ENCODE assay signal across 8 cellular contexts in genomic region chr11:13440100-13440855, GRCh38. TPM values are rescaled to one million over a fixed set of nuclear protein-coding genes. Genes with fewer than 3 reads are reported as not detected.
DNase-seq lines count a peak whose midpoint lies in the region; ATAC-seq, FAIRE-seq and TF ChIP-seq lines count a peak whose summit lies in the region.

No MANE protein-coding gene starts in this region.

- peaks cover 3% of the 10 kb centered on the region for H3K9me3 Mint-ChIP-seq in CD4-positive, alpha-beta T cell
- no peaks in the 10 kb centered on the region for H3K9me3 Mint-ChIP-seq in MCF 10A (ENCODE audit: unreplicated experiment)

- DNase-seq in CD4-positive, alpha-beta T cell, result no peak
- DNase-seq in LNCaP clone FGC (ENCODE audit: low read depth) (peak; percentile 85), MCF 10A (ENCODE audit: unreplicated experiment) (peak; percentile 95), suprapubic skin (ENCODE audit: low spot score in 2 of 2) (no peak), spleen (no peak)
- no peak for DNase-seq in effector CD4-positive, alpha-beta T cell

- H3K4me1 ChIP-seq in suprapubic skin (peaks cover 10% of the 10 kb centered on the region), spleen (peaks cover 0 to 27% (median 8%) of the 10 kb centered on the region in 6 donors)

- POLR2A ChIA-PET in CD4-positive, alpha-beta T cell (lab: Charles Lee), result interaction anchor here (1.3 kb wide), 1 partner anchor 23 kb away, joined by 5 read pairs; the partner anchor contains the start of gene BTBD10
- POLR2A ChIA-PET in MCF 10A (lab: Yijun Ruan, JAX), result interaction anchor here (0.7 to 10.7 kb wide), 12 partner anchors 10 to 243 kb away, joined by 3 to 148 read pairs (median 4); partner anchors contain the start of gene BTBD10

- H3K36me3 ChIP-seq in suprapubic skin (no peaks in the 10 kb centered on the region), spleen (no peaks in the 10 kb centered on the region)

- CTCF ChIA-PET in CD4-positive, alpha-beta T cell (lab: Charles Lee), result no interaction called here
- CTCF ChIA-PET in MCF 10A (lab: Yijun Ruan, JAX), result interaction anchor here (0.7 to 1.1 kb wide), 6 partner anchors 19 to 230 kb away, joined by 3 to 8 read pairs (median 3); partner anchors contain the start of gene BTBD10

- no peak for TF ChIP-seq CTCF in CD4-positive, alpha-beta T cell (IDR thresholded peaks at IDR 0.05)
- TF ChIP-seq CTCF in LNCaP clone FGC (IDR thresholded peaks at IDR 0.05; ENCODE audit: control insufficient read depth, extremely low read depth, insufficient read depth), result no peak
- no peak for TF ChIP-seq CTCF in MCF 10A (IDR thresholded peaks at IDR 0.05; ENCODE audit: unreplicated experiment)
- TF ChIP-seq CTCF in suprapubic skin (IDR thresholded peaks at IDR 0.05), result no peak
- TF ChIP-seq CTCF in spleen (IDR thresholded peaks at IDR 0.05 in 8 of 11, conservative IDR thresholded peaks at IDR 0.05 in 3 of 11), result no peak

- peak; percentile 96 for FAIRE-seq in islet of Langerhans (lab: Jason Lieb, UNC)

- no peak overlapping the region for H3K27ac Mint-ChIP-seq in CD4-positive, alpha-beta T cell
- peak overlapping the region; percentile 73 for H3K27ac Mint-ChIP-seq in MCF 10A (ENCODE audit: low read depth, unreplicated experiment)

- H3K36me3 Mint-ChIP-seq in CD4-positive, alpha-beta T cell (ENCODE audit: low read depth), result peaks cover 4% of the 10 kb centered on the region
- H3K36me3 Mint-ChIP-seq in MCF 10A (ENCODE audit: insufficient read depth, unreplicated experiment), result peaks cover 6% of the 10 kb centered on the region

- WGBS in suprapubic skin, result 16% methylated on average over 8 of the region's 8 CpGs
- 68 to 76% (median 73%) methylated on average over 8 of the region's 8 CpGs for WGBS in spleen, 5 donors

- H3K27me3 ChIP-seq in CD4-positive, alpha-beta T cell (ENCODE audit: control insufficient read depth, insufficient read depth, low read length), result no peaks in the 10 kb centered on the region
- H3K27me3 ChIP-seq in suprapubic skin (no peaks in the 10 kb centered on the region), spleen (replicated peaks in 1 of 7) (no peaks in the 10 kb centered on the region)

- no peak for TF ChIP-seq EP300 in suprapubic skin (IDR thresholded peaks at IDR 0.05)

- BruUV-seq in MCF 10A (replicated peaks; lab: Mats Ljungman, UMichigan), result no TSS peak

- intact Hi-C loops in CD4-positive, alpha-beta T cell (cut with DNase I, micrococcal nuclease), result no loop called here
- intact Hi-C loops in MCF 10A (cut with micrococcal nuclease) (no loop called here), spleen (cut with DNase I; ENCODE audit: low total_unique reads) (no loop called here)

- peaks cover 65% of the 10 kb centered on the region for H3K4me1 Mint-ChIP-seq in CD4-positive, alpha-beta T cell (ENCODE audit: low read depth)
- H3K4me1 Mint-ChIP-seq in MCF 10A (ENCODE audit: insufficient read depth, unreplicated experiment), result peaks cover 4% of the 10 kb centered on the region

- H3K9me3 ChIP-seq in CD4-positive, alpha-beta T cell (ENCODE audit: control insufficient read depth, low read length), result no peaks in the 10 kb centered on the region
- no peaks in the 10 kb centered on the region for H3K9me3 ChIP-seq in suprapubic skin
- H3K9me3 ChIP-seq in spleen, result no peaks in the 10 kb centered on the region

- H3K4me3 ChIP-seq in LNCaP clone FGC (ENCODE audit: low read depth, low read length) (peak overlapping the region; percentile 50), suprapubic skin (peak overlapping the region; percentile 36), spleen (peak overlapping the region in 1 of 8 donors; percentile 35)

- TF ChIP-seq POLR2A in suprapubic skin (IDR thresholded peaks at IDR 0.05), result no peak
- no peak for TF ChIP-seq POLR2A in spleen (IDR thresholded peaks at IDR 0.05)

- H3K27me3 Mint-ChIP-seq in CD4-positive, alpha-beta T cell, result no peaks in the 10 kb centered on the region
- no peaks in the 10 kb centered on the region for H3K27me3 Mint-ChIP-seq in MCF 10A (ENCODE audit: insufficient read depth, unreplicated experiment)

- no peak overlapping the region for H3K4me3 Mint-ChIP-seq in CD4-positive, alpha-beta T cell
- H3K4me3 Mint-ChIP-seq in MCF 10A (ENCODE audit: unreplicated experiment), result peak overlapping the region; percentile 69

- peak; percentile 48 for ATAC-seq in CD4-positive, alpha-beta T cell (ENCODE audit: poor library complexity)
- ATAC-seq in GM21528 (IDR thresholded peaks at IDR 0.05; ENCODE audit: low FRiP score, unreplicated experiment), result no peak

- H3K27ac ChIP-seq in CD4-positive, alpha-beta T cell (ENCODE audit: low read depth, low read length), result no peak overlapping the region
- peak overlapping the region; percentile 38 for H3K27ac ChIP-seq in suprapubic skin
- H3K27ac ChIP-seq in spleen, result peak overlapping the region in 2 of 8 donors; percentile 20 to 31

RNA-seq across cellular contexts. Expression of gene BTBD10, which starts 22.7 kb away (rescaled TPM):
- 10 to 100 TPM; 13.3 to 14.8 TPM for total RNA-seq in CD4-positive, alpha-beta T cell
- total RNA-seq in MCF 10A (2022) (38.3 and 42.2 TPM in 2 replicates), suprapubic skin (10 to 100 TPM; 22.3 to 29.1 (median 25.7) TPM), spleen (10 to 100 TPM; 23.9 to 32.5 (median 27.3) TPM)
- 10 to 100 TPM in 2 of 3 donors, 1 to 10 TPM in 1; 8.8 to 13.2 (median 10.8) TPM for polyA plus RNA-seq in spleen

RNA-seq across cellular contexts. Expression of gene PTH, which starts 55.5 kb away (rescaled TPM):
- not detected for total RNA-seq in CD4-positive, alpha-beta T cell
- total RNA-seq in MCF 10A (2022), result not detected in 2 replicates
- total RNA-seq in suprapubic skin, result not detected
- not detected for total RNA-seq in spleen
- polyA plus RNA-seq in spleen, result not detected

Comparison
In these comparisons a context has a peak if more than half of its experiments do, and no peak if none do; other contexts are left out.
1. DNase-seq: peak in LNCaP clone FGC (single experiment) and MCF 10A (single experiment); none in CD4-positive, alpha-beta T cell (0 of 10), suprapubic skin (0 of 2), spleen (single experiment) and effector CD4-positive, alpha-beta T cell (single experiment).